In the genomic region with DNA sequence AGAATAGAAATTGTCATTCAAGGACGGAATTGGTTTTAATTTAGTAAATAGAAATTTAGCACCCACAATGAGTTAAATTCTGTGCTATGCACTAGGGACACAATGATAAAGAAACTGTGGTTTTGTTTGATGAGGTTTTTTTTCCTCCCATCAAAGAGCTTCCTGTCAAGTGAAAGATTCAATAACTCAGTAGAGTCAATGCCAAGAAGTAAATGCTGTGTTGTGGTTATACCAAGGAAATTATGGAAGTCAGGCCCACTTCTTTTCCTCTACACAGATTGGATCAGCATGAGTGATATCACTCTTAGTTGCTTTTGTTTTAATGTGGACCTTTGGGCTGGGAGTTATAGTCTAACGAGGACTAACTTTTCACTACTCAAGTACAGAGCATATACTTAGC, we compare ENCODE assay signal across 15 cellular contexts.
A peak's percentile ranks its signal among the peaks of the same experiment; 100 is the strongest.
DNase-seq lines count a peak whose midpoint lies in the region; ATAC-seq and FAIRE-seq lines count a peak whose summit lies in the region.
"Had no signal": no experiment of that assay in that cellular context is flagged by ENCODE, and none has a peak within 500 bp of the region (broad histone marks: within the 10 kb centered on the region; RNA-seq: fewer than 3 reads in every experiment).

No MANE protein-coding gene starts in this region.

- H3K36me3 Mint-ChIP-seq in activated naive CD8-positive, alpha-beta T cell treated with anti-CD3 and anti-CD28 coated beads, Interleukin-2, amount 50 U/mL, for 24 hours (ENCODE audit: low read depth): no peaks in the 10 kb centered on the region
- H3K36me3 Mint-ChIP-seq: CD8-positive, alpha-beta memory T cell had no signal

- H3K27me3 Mint-ChIP-seq in activated naive CD8-positive, alpha-beta T cell treated with anti-CD3 and anti-CD28 coated beads, Interleukin-2, amount 50 U/mL, for 24 hours: no peaks in the 10 kb centered on the region
- H3K27me3 Mint-ChIP-seq: CD8-positive, alpha-beta memory T cell had no signal

- H3K4me3 Mint-ChIP-seq in activated naive CD8-positive, alpha-beta T cell treated with anti-CD3 and anti-CD28 coated beads, Interleukin-2, amount 50 U/mL, for 24 hours: no peak overlapping the region
- H3K4me3 Mint-ChIP-seq: CD8-positive, alpha-beta memory T cell had no signal

- ATAC-seq in HG03280 (IDR thresholded peaks at IDR 0.05; ENCODE audit: unreplicated experiment): no peak
- ATAC-seq in activated naive CD8-positive, alpha-beta T cell treated with anti-CD3 and anti-CD28 coated beads, Interleukin-2, amount 50 U/mL, for 24 hours: no peak
- ATAC-seq: K562 had no signal

- H3K4me1 Mint-ChIP-seq in activated naive CD8-positive, alpha-beta T cell treated with anti-CD3 and anti-CD28 coated beads, Interleukin-2, amount 50 U/mL, for 24 hours: no peaks in the 10 kb centered on the region
- H3K4me1 Mint-ChIP-seq: CD8-positive, alpha-beta memory T cell had no signal

- FAIRE-seq in urothelium cell line (lab: Jason Lieb, UNC): no peak
- FAIRE-seq: HTR-8/SVneo, K562 had no signal

- DNase-seq in H4 (ENCODE audit: low spot score) (peak; percentile 2), OCI-M1 (lab: John Stamatoyannopoulos, UW) (peak; percentile 25), foreskin melanocyte (peak; percentile 62), urothelium cell line (ENCODE audit: low spot score) (peak; percentile 4), DMS53 treated with DMSO at 0.1 percent for 48 hours (lab: John Stamatoyannopoulos, UW; ENCODE audit: unreplicated experiment) (no peak)
- no peak for DNase-seq in activated naive CD8-positive, alpha-beta T cell treated with anti-CD3 and anti-CD28 coated beads, Interleukin-2, amount 50 U/mL, for 24 hours
- DNase-seq: BE2C; CD8-positive, alpha-beta memory T cell; NCI-H1092 treated with DMSO at 0.1 percent for 48 hours; NCI-H1694 treated with DMSO at 0.1 percent for 48 hours; NCI-H510A; NCI-H82 had no signal

- H3K9me3 Mint-ChIP-seq in activated naive CD8-positive, alpha-beta T cell treated with anti-CD3 and anti-CD28 coated beads, Interleukin-2, amount 50 U/mL, for 24 hours: no peaks in the 10 kb centered on the region

- no peak overlapping the region for H3K27ac Mint-ChIP-seq in activated naive CD8-positive, alpha-beta T cell treated with anti-CD3 and anti-CD28 coated beads, Interleukin-2, amount 50 U/mL, for 24 hours
- H3K27ac Mint-ChIP-seq: CD8-positive, alpha-beta memory T cell had no signal

Comparison
In these comparisons a context has a peak if more than half of its experiments do, and no peak if none do; other contexts are left out.
1. DNase-seq: peak in H4 (single experiment), OCI-M1 (single experiment), foreskin melanocyte (single experiment) and urothelium cell line (single experiment); none in activated naive CD8-positive, alpha-beta T cell treated with anti-CD3 and anti-CD28 coated beads, Interleukin-2, amount 50 U/mL, for 24 hours (single experiment) and DMS53 treated with DMSO at 0.1 percent for 48 hours (single experiment).